25 cellular contexts compared by ENCODE assay signal in the genomic region with DNA sequence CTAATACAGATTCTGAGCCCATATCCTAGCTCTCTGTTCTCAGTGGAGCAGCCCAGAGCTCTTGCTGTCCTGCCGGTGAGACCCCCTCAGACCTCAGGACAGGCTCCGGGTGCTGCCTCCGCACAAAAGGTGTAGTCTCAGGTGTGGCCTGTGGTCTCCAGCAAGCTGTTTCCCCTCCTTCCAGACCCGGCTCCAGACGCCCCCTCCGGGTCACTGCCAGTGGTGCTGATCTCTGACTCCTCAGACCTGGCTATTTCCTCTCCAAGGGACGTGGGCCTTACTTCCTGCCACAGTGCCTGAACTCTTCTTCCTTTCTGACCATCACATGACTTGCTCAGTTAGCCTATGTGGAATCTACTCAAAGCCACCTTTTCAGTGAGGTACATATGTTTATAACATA.
A peak's percentile ranks its signal among the peaks of the same experiment; 100 is the strongest.
DNase-seq lines count a peak whose midpoint lies in the region; ATAC-seq and TF ChIP-seq lines count a peak whose summit lies in the region.
"Had no signal": no experiment of that assay in that cellular context is flagged by ENCODE, and none has a peak within 500 bp of the region (broad histone marks: within the 10 kb centered on the region; RNA-seq: fewer than 3 reads in every experiment).

No MANE protein-coding gene starts in this region.

- ATAC-seq in GM23338, result no peak
- no peak for ATAC-seq in foreskin keratinocyte
- ATAC-seq: activated CD4-positive, CD25-positive, alpha-beta regulatory T cell treated with anti-CD3 and anti-CD28 coated beads, Interleukin-2, amount 50 U/mL, for 24 hours; activated T-cell treated with anti-CD3 and anti-CD28 coated beads, Interleukin-2, amount 50 U/mL, for 72 hours; natural killer cell; SK-N-SH treated with all-trans-retinoic acid at 6 μM for 48 hours; stimulated activated memory B cell treated with anti-CD40 and anti-IgM and Interleukin-4, amounts not matched to agents 10 μg/mL and 1 μg/mL and 100 μg/mL, for 72 hours had no signal

- H3K9ac ChIP-seq in colonic mucosa (ENCODE audit: low read depth in 2 of 2, low read length in 2 of 2), result no peak overlapping the region
- H3K9ac ChIP-seq: BLaER1 treated with 17β-estradiol and CSF1 and Interleukin-3, amounts not matched to agents 10 nM and 100 nM had no signal

- H4K20me1 ChIP-seq in GM23338 (replicated peaks; ENCODE audit: insufficient read depth), result no peaks in the 10 kb centered on the region
- H4K20me1 ChIP-seq: BLaER1 treated with 17β-estradiol and CSF1 and Interleukin-3, amounts not matched to agents 10 nM and 100 nM had no signal

- H3K27me3 ChIP-seq in GM23338 (ENCODE audit: insufficient read depth) (no peaks in the 10 kb centered on the region), SJCRH30 (no peaks in the 10 kb centered on the region), foreskin keratinocyte (no peaks in the 10 kb centered on the region), colonic mucosa (no peaks in the 10 kb centered on the region)
- H3K27me3 ChIP-seq: BLaER1 treated with 17β-estradiol and CSF1 and Interleukin-3, amounts not matched to agents 10 nM and 100 nM; cardiac muscle cell; transverse colon had no signal

- H3K4me1 Mint-ChIP-seq in GM23338 (no peaks in the 10 kb centered on the region), progenitor cell of endocrine pancreas (ENCODE audit: low read depth) (no peaks in the 10 kb centered on the region)
- H3K4me1 Mint-ChIP-seq: stimulated activated memory B cell treated with anti-CD40 and anti-IgM and Interleukin-4, amounts not matched to agents 10 μg/mL and 1 μg/mL and 100 μg/mL, for 72 hours had no signal

- H3K9me3 Mint-ChIP-seq in GM23338 (peaks cover 92% of the 10 kb centered on the region), progenitor cell of endocrine pancreas (ENCODE audit: low read depth) (peaks cover 13% of the 10 kb centered on the region)

- H3K36me3 Mint-ChIP-seq in GM23338 (ENCODE audit: low read depth) (peaks cover 40% of the 10 kb centered on the region), progenitor cell of endocrine pancreas (ENCODE audit: insufficient read depth) (no peaks in the 10 kb centered on the region)
- H3K36me3 Mint-ChIP-seq: natural killer cell; stimulated activated memory B cell treated with anti-CD40 and anti-IgM and Interleukin-4, amounts not matched to agents 10 μg/mL and 1 μg/mL and 100 μg/mL, for 72 hours had no signal

- H3K4me3 ChIP-seq in GM23338 (no peak overlapping the region), SJCRH30 (no peak overlapping the region), colonic mucosa (no peak overlapping the region)
- H3K4me3 ChIP-seq: BLaER1 treated with 17β-estradiol and CSF1 and Interleukin-3, amounts not matched to agents 10 nM and 100 nM; cardiac muscle cell; lung; transverse colon had no signal

- H3F3A ChIP-seq in GM23338 (replicated peaks; ENCODE audit: low read depth), result no peaks in the 10 kb centered on the region

- no peaks in the 10 kb centered on the region for H3K79me2 ChIP-seq in GM23338 (replicated peaks; ENCODE audit: insufficient read depth)

- intact Hi-C loops in colonic mucosa (cut with DNase I), result no loop called here

- H2AFZ ChIP-seq in GM23338, result no peak overlapping the region

- H3K27ac Mint-ChIP-seq in GM23338 (no peak overlapping the region), progenitor cell of endocrine pancreas (no peak overlapping the region)
- H3K27ac Mint-ChIP-seq: activated T-cell treated with anti-CD3 and anti-CD28 coated beads, Interleukin-2, amount 50 U/mL, for 72 hours; natural killer cell; stimulated activated memory B cell treated with anti-CD40 and anti-IgM and Interleukin-4, amounts not matched to agents 10 μg/mL and 1 μg/mL and 100 μg/mL, for 72 hours; T-helper 1 cell treated with Interleukin-12 subunit alpha and Interleukin-12 subunit beta and Interleukin-4 antibody, amounts not matched to agents 30 μg/mL and 1 μg/mL, for 36 hours had no signal

- H3K27ac ChIP-seq in GM23338 (ENCODE audit: low read depth) (no peak overlapping the region), SJCRH30 (no peak overlapping the region), foreskin keratinocyte (no peak overlapping the region), colonic mucosa (no peak overlapping the region)
- H3K27ac ChIP-seq: BLaER1 treated with 17β-estradiol and CSF1 and Interleukin-3, amounts not matched to agents 10 nM and 100 nM; cardiac muscle cell; transverse colon had no signal

- H3K9me2 ChIP-seq in GM23338 (ENCODE audit: insufficient read depth), result no peaks in the 10 kb centered on the region

- H3K4me1 ChIP-seq in GM23338 (ENCODE audit: insufficient read depth) (no peaks in the 10 kb centered on the region), SJCRH30 (no peaks in the 10 kb centered on the region), foreskin keratinocyte (no peaks in the 10 kb centered on the region), colonic mucosa (no peaks in the 10 kb centered on the region)
- H3K4me1 ChIP-seq: Caco-2, transverse colon had no signal

- DNase-seq in GM23338 (ENCODE audit: low spot score) (peak; percentile 57), SJCRH30 (peak; percentile 4 to 15), iPS DF 4.7 (ENCODE audit: extremely low read depth, low spot score) (peak; percentile 62), progenitor cell of endocrine pancreas (ENCODE audit: low spot score, unreplicated experiment) (peak; percentile 25), foreskin keratinocyte (no peak), colonic mucosa (no peak), NCI-H2171 (lab: John Stamatoyannopoulos, UW) (no peak)
- DNase-seq: activated CD4-positive, alpha-beta T cell treated with anti-CD3 and anti-CD28 coated beads, Interleukin-2, amount 50 U/mL, for 48 hours; activated T-cell treated with anti-CD3 and anti-CD28 coated beads, Interleukin-2, amount 50 U/mL, for 72 hours; Caco-2; DMS79; effector memory CD4-positive, alpha-beta T cell; erythroblast; GF-D8; natural killer cell; NCI-H2029 treated with DMSO at 0.1 percent for 48 hours; NCI-H69; transverse colon had no signal

- H3K9me3 ChIP-seq in SJCRH30 (replicated peaks) (no peaks in the 10 kb centered on the region), colonic mucosa (no peaks in the 10 kb centered on the region)
- H3K9me3 ChIP-seq: Caco-2 had no signal

- H3K36me3 ChIP-seq in GM23338 (ENCODE audit: insufficient read depth), result no peaks in the 10 kb centered on the region
- no peaks in the 10 kb centered on the region for H3K36me3 ChIP-seq in SJCRH30
- no peaks in the 10 kb centered on the region for H3K36me3 ChIP-seq in colonic mucosa
- H3K36me3 ChIP-seq: BLaER1 treated with 17β-estradiol and CSF1 and Interleukin-3, amounts not matched to agents 10 nM and 100 nM; cardiac muscle cell; transverse colon had no signal

- H3K4me2 ChIP-seq in GM23338, result no peak overlapping the region
- H3K4me2 ChIP-seq: BLaER1 treated with 17β-estradiol and CSF1 and Interleukin-3, amounts not matched to agents 10 nM and 100 nM had no signal

- TF ChIP-seq CTCF in GM23338 (conservative IDR thresholded peaks at IDR 0.05; ENCODE audit: low read depth in 2 of 2) (peak; percentile 34 to 47), progenitor cell of endocrine pancreas (IDR thresholded peaks at IDR 0.05; ENCODE audit: unreplicated experiment) (peak; percentile 53), foreskin keratinocyte (conservative IDR thresholded peaks at IDR 0.05) (no peak), colonic mucosa (IDR thresholded peaks at IDR 0.05) (no peak)

- no peak overlapping the region for H3K4me3 Mint-ChIP-seq in GM23338
- no peak overlapping the region for H3K4me3 Mint-ChIP-seq in progenitor cell of endocrine pancreas (ENCODE audit: low read depth)
- H3K4me3 Mint-ChIP-seq: activated T-cell treated with anti-CD3 and anti-CD28 coated beads, Interleukin-2, amount 50 U/mL, for 72 hours; natural killer cell; stimulated activated memory B cell treated with anti-CD40 and anti-IgM and Interleukin-4, amounts not matched to agents 10 μg/mL and 1 μg/mL and 100 μg/mL, for 72 hours; T-helper 1 cell treated with Interleukin-12 subunit alpha and Interleukin-12 subunit beta and Interleukin-4 antibody, amounts not matched to agents 30 μg/mL and 1 μg/mL, for 36 hours had no signal

- H3K27me3 Mint-ChIP-seq in GM23338 (ENCODE audit: insufficient read depth, low read depth, poor library complexity) (peaks cover 8% of the 10 kb centered on the region), progenitor cell of endocrine pancreas (peaks cover 16% of the 10 kb centered on the region)

TF ChIP-seq in GM23338, 12 proteins besides CTCF, POLR2A, EP300 and RAD21 (continues in another document):
- TF ChIP-seq STAT1 (IDR thresholded peaks at IDR 0.05; ENCODE audit: unreplicated experiment) (no peak), JUNB (IDR thresholded peaks at IDR 0.05; ENCODE audit: unreplicated experiment) (no peak), REST (IDR thresholded peaks at IDR 0.05; ENCODE audit: unreplicated experiment) (no peak), POLR2AphosphoS5 (IDR thresholded peaks at IDR 0.05; ENCODE audit: low read depth) (no peak), NANOG (IDR thresholded peaks at IDR 0.05; ENCODE audit: borderline replicate concordance) (no peak), ZNF331 (CRISPR knock-in tag; IDR thresholded peaks at IDR 0.05; ENCODE audit: low read depth) (no peak), EZH2 (IDR thresholded peaks at IDR 0.05; ENCODE audit: low read depth, unreplicated experiment) (no peak), EZH2phosphoT487 (IDR thresholded peaks at IDR 0.05; ENCODE audit: unreplicated experiment) (no peak)

Comparison
In these comparisons a context has a peak if more than half of its experiments do, and no peak if none do; other contexts are left out.
1. DNase-seq: peak in GM23338 (single experiment), SJCRH30 (2 of 2), iPS DF 4.7 (single experiment) and progenitor cell of endocrine pancreas (single experiment); none in foreskin keratinocyte (0 of 2), colonic mucosa (single experiment) and NCI-H2171 (single experiment).
2. CTCF ChIP-seq: peak in GM23338 (2 of 2) and progenitor cell of endocrine pancreas (single experiment); none in foreskin keratinocyte (single experiment) and colonic mucosa (single experiment).